Comparison of ENCODE assay signal across 1 cellular context in genomic region chr2:147927053-147927588, GRCh38.
TF ChIP-seq lines count a peak whose summit lies in the region.

No MANE protein-coding gene starts in this region.

TF ChIP-seq in HepG2, 621 proteins besides CTCF, POLR2A, EP300 and RAD21 (continued from another document and continues in another):
- TF ChIP-seq, protein P1, sequence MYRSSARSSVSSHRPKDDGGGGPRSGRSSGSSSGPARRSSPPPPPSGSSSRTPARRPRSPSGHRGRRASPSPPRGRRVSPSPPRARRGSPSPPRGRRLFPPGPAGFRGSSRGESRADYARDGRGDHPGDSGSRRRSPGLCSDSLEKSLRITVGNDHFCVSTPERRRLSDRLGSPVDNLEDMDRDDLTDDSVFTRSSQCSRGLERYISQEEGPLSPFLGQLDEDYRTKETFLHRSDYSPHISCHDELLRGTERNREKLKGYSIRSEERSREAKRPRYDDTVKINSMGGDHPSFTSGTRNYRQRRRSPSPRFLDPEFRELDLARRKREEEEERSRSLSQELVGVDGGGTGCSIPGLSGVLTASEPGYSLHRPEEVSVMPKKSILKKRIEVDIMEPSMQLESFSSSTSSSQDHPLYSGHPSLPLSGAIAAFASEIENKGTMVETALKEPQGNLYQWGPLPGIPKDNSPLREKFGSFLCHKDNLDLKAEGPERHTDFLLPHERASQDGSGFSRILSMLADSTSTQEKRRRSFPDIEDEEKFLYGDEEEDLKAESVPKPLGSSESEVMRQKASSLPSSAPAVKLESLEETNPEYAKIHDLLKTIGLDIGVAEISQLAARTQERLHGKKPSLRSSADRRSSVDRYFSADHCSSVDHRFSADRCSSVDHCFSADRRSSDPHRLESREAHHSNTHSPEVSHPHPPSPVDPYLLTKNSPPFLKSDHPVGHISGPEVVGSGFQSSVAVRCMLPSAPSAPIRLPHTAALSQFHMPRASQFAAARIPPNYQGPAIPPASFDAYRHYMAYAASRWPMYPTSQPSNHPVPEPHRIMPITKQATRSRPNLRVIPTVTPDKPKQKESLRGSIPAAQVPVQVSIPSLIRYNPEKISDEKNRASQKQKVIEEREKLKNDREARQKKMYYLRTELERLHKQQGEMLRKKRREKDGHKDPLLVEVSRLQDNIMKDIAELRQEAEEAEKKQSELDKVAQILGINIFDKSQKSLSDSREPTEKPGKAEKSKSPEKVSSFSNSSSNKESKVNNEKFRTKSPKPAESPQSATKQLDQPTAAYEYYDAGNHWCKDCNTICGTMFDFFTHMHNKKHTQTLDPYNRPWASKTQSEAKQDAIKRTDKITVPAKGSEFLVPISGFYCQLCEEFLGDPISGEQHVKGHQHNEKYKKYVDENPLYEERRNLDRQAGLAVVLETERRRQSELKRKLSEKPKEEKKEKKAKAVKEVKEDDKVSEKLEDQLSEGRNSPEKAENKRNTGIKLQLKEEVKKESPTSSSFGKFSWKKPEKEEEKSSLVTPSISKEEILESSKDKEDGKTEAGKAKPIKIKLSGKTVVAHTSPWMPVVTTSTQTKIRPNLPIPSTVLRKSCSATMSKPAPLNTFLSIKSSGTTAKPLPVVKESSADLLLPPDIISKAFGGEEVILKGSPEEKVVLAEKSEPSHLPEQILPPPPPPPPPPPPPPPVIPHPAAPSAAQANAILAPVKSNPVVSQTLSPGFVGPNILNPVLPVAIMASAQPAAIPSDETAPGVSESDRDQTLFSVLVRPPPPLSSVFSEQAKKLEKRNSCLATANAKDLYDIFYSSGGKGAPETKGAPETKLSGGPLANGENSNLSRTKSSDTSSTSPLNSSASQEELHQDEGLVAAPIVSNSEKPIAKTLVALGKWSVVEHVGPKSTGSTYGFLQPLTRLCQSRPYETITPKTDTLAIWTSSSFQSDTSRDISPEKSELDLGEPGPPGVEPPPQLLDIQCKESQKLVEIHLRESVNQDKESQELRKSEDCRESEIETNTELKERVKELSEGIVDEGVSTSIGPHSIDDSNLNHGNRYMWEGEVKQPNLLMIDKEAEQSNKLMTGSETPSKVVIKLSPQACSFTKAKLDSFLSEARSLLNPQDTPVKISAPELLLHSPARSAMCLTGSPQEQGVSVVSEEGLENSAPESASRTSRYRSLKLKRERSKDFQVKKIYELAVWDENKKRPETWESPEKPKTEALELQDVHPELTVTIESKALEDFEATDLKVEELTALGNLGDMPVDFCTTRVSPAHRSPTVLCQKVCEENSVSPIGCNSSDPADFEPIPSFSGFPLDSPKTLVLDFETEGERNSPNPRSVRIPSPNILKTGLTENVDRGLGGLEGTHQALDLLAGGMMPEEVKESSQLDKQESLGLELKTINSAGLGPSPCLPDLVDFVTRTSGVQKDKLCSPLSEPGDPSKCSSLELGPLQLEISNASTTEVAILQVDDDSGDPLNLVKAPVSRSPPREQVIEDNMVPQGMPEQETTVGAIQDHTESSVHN (CRISPR knock-in tag; IDR thresholded peaks at IDR 0.05), result no peak
- no peak for TF ChIP-seq NFAT5 (CRISPR knock-in tag; IDR thresholded peaks at IDR 0.05)
- peak; percentile 96 for TF ChIP-seq FOXO1 (CRISPR knock-in tag; IDR thresholded peaks at IDR 0.05)
- TF ChIP-seq THAP8 (CRISPR knock-in tag; IDR thresholded peaks at IDR 0.05; ENCODE audit: borderline replicate concordance), result no peak
- TF ChIP-seq AKAP8 (CRISPR knock-in tag; IDR thresholded peaks at IDR 0.05), result no peak
- peak; percentile 71 for TF ChIP-seq ATF1 (CRISPR knock-in tag; IDR thresholded peaks at IDR 0.05)
- TF ChIP-seq ZNF549 (CRISPR knock-in tag; IDR thresholded peaks at IDR 0.05), result no peak
- no peak for TF ChIP-seq ESRRA (CRISPR knock-in tag; IDR thresholded peaks at IDR 0.05; ENCODE audit: low read depth)
- no peak for TF ChIP-seq NFE2L2 (IDR thresholded peaks at IDR 0.05; ENCODE audit: low read length)
- TF ChIP-seq, protein P2, sequence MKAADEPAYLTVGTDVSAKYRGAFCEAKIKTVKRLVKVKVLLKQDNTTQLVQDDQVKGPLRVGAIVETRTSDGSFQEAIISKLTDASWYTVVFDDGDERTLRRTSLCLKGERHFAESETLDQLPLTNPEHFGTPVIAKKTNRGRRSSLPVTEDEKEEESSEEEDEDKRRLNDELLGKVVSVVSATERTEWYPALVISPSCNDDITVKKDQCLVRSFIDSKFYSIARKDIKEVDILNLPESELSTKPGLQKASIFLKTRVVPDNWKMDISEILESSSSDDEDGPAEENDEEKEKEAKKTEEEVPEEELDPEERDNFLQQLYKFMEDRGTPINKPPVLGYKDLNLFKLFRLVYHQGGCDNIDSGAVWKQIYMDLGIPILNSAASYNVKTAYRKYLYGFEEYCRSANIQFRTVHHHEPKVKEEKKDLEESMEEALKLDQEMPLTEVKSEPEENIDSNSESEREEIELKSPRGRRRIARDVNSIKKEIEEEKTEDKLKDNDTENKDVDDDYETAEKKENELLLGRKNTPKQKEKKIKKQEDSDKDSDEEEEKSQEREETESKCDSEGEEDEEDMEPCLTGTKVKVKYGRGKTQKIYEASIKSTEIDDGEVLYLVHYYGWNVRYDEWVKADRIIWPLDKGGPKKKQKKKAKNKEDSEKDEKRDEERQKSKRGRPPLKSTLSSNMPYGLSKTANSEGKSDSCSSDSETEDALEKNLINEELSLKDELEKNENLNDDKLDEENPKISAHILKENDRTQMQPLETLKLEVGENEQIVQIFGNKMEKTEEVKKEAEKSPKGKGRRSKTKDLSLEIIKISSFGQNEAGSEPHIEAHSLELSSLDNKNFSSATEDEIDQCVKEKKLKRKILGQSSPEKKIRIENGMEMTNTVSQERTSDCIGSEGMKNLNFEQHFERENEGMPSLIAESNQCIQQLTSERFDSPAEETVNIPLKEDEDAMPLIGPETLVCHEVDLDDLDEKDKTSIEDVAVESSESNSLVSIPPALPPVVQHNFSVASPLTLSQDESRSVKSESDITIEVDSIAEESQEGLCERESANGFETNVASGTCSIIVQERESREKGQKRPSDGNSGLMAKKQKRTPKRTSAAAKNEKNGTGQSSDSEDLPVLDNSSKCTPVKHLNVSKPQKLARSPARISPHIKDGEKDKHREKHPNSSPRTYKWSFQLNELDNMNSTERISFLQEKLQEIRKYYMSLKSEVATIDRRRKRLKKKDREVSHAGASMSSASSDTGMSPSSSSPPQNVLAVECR (CRISPR knock-in tag; IDR thresholded peaks at IDR 0.05; ENCODE audit: borderline replicate concordance), result peak; percentile 63; the same call in 1 of the 2 replicates
- TF ChIP-seq, protein P3, sequence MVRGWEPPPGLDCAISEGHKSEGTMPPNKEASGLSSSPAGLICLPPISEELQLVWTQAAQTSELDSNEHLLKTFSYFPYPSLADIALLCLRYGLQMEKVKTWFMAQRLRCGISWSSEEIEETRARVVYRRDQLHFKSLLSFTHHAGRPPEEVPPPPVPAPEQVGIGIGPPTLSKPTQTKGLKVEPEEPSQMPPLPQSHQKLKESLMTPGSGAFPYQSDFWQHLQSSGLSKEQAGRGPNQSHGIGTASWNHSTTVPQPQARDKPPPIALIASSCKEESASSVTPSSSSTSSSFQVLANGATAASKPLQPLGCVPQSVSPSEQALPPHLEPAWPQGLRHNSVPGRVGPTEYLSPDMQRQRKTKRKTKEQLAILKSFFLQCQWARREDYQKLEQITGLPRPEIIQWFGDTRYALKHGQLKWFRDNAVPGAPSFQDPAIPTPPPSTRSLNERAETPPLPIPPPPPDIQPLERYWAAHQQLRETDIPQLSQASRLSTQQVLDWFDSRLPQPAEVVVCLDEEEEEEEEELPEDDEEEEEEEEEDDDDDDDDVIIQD (CRISPR knock-in tag; IDR thresholded peaks at IDR 0.05; ENCODE audit: low read depth), result peak; percentile 98
- no peak for TF ChIP-seq ZNF589 (CRISPR knock-in tag; conservative IDR thresholded peaks at IDR 0.05)
- TF ChIP-seq FOSL1 (CRISPR knock-in tag; IDR thresholded peaks at IDR 0.05; ENCODE audit: borderline replicate concordance), result no peak; the same call in 1 of the 2 replicates
- TF ChIP-seq NFE2 (CRISPR knock-in tag; IDR thresholded peaks at IDR 0.05), result no peak
- TF ChIP-seq KIAA2018 (CRISPR knock-in tag; IDR thresholded peaks at IDR 0.05; ENCODE audit: borderline replicate concordance), result no peak
- no peak for TF ChIP-seq AGO2 (optimal IDR thresholded peaks at IDR 0.05; ENCODE audit: low read depth, low read length)
